ENCODE assay signal across 24 cellular contexts in the genomic region with DNA sequence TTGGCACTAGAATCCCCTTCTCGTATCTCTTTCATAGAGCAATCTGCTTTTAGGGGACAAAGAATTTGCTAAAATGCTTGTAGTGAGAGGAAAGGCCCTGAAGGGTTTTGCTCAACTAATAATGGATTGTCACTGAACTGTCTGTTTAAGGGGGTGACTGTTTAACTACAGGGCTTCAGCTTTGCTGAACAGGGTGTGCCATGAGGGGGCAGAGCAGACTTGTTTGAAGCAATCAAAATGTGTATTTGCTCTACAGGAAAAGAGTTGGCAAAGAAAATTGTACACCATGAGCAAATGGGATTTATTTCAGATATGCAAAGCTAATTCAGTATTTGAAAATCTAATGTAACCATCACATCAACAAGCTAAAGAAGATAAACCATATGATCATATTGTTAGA.
DNase-seq lines count a peak whose midpoint lies in the region; ATAC-seq and TF ChIP-seq lines count a peak whose summit lies in the region.
"Had no signal": no experiment of that assay in that cellular context is flagged by ENCODE, and none has a peak within 500 bp of the region (broad histone marks: within the 10 kb centered on the region; RNA-seq: fewer than 3 reads in every experiment).

No MANE protein-coding gene starts in this region.

- H4K20me1 ChIP-seq in OCI-LY3 (ENCODE audit: insufficient read depth, low read length) = no peaks in the 10 kb centered on the region

- H3K27me3 ChIP-seq in OCI-LY3 (ENCODE audit: low read depth, low read length) = no peaks in the 10 kb centered on the region

- TF ChIP-seq CTCF in OCI-LY3 (IDR thresholded peaks at IDR 0.05; ENCODE audit: low read depth, low read length) (peak; percentile 47), epithelial cell of proximal tubule (conservative IDR thresholded peaks at IDR 0.05; ENCODE audit: low read depth, low read length) (peak; percentile 34)

- H3K4me1 ChIP-seq in OCI-LY3 (ENCODE audit: low read length) = no peaks in the 10 kb centered on the region
- H3K4me1 ChIP-seq: HAP-1 had no signal

- H2AFZ ChIP-seq in OCI-LY3 (ENCODE audit: low read depth, low read length) = no peak overlapping the region

- no peaks in the 10 kb centered on the region for H3K79me2 ChIP-seq in OCI-LY3 (ENCODE audit: low read length)

- H3K4me2 ChIP-seq in OCI-LY3 (ENCODE audit: low read length) = no peak overlapping the region

- H3K9ac ChIP-seq in OCI-LY3 (ENCODE audit: low read length) = no peak overlapping the region

- H3K4me3 ChIP-seq in OCI-LY3 (ENCODE audit: low read length) (no peak overlapping the region), epithelial cell of proximal tubule (ENCODE audit: low read depth, low read length) (no peak overlapping the region)
- H3K4me3 ChIP-seq: HAP-1, K562, SK-N-MC had no signal

- ATAC-seq in GM19324 (IDR thresholded peaks at IDR 0.05; ENCODE audit: low FRiP score, unreplicated experiment) = no peak
- ATAC-seq: K562 had no signal

- peak; percentile 18 for DNase-seq in DMS53 (lab: John Stamatoyannopoulos, UW)
- DNase-seq in DMS53 treated with DMSO at 0.1 percent for 48 hours (lab: John Stamatoyannopoulos, UW; ENCODE audit: unreplicated experiment) = no peak
- no peak for DNase-seq in epithelial cell of proximal tubule (ENCODE audit: low read depth)
- no peak for DNase-seq in NCI-H1436 treated with DMSO at 0.1 percent for 48 hours (lab: John Stamatoyannopoulos, UW)
- no peak for DNase-seq in glomerular visceral epithelial cell (ENCODE audit: extremely low spot score)
- DNase-seq: ACHN; CD4-positive, alpha-beta T cell; DMS79; EL; GDM1; HFFc6; NCI-H1105 treated with DMSO at 0.1 percent for 48 hours; NCI-H2029; NCI-H446; NCI-H524 treated with DMSO at 0.1 percent for 48 hours; NCI-H774; NK-92 treated with Interleukin-12 subunit alpha and Interleukin-12 subunit beta, amount 100 ng/mL, for 24 hours; SIG-M5 had no signal

- no peaks in the 10 kb centered on the region for H3K9me3 ChIP-seq in OCI-LY3 (ENCODE audit: insufficient read depth, low read length)
- H3K9me3 ChIP-seq: HAP-1 had no signal

- H3K36me3 ChIP-seq in OCI-LY3 (replicated peaks; ENCODE audit: low read depth, low read length) = no peaks in the 10 kb centered on the region
- H3K36me3 ChIP-seq: HAP-1 had no signal

- H3K27ac ChIP-seq in OCI-LY3 (ENCODE audit: low read length) = no peak overlapping the region
- H3K27ac ChIP-seq: 22Rv1, SK-N-MC had no signal
